In genomic region chr14:23168246-23168645, GRCh38 we compare ENCODE assay signal across 1 cellular context.
TF ChIP-seq lines count a peak whose summit lies in the region.

No MANE protein-coding gene starts in this region.

TF ChIP-seq in SK-N-SH treated with all-trans-retinoic acid at 6 μM for 48 hours, 23 proteins besides CTCF, POLR2A, EP300 and RAD21 (continued from another document):
- TF ChIP-seq, protein P1, sequence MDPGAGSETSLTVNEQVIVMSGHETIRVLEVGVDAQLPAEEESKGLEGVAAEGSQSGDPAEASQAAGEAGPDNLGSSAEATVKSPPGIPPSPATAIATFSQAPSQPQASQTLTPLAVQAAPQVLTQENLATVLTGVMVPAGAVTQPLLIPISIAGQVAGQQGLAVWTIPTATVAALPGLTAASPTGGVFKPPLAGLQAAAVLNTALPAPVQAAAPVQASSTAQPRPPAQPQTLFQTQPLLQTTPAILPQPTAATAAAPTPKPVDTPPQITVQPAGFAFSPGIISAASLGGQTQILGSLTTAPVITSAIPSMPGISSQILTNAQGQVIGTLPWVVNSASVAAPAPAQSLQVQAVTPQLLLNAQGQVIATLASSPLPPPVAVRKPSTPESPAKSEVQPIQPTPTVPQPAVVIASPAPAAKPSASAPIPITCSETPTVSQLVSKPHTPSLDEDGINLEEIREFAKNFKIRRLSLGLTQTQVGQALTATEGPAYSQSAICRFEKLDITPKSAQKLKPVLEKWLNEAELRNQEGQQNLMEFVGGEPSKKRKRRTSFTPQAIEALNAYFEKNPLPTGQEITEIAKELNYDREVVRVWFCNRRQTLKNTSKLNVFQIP (CRISPR knock-in tag; IDR thresholded peaks at IDR 0.05; ENCODE audit: borderline replicate concordance, low read depth) = no peak
- TF ChIP-seq, protein P2, sequence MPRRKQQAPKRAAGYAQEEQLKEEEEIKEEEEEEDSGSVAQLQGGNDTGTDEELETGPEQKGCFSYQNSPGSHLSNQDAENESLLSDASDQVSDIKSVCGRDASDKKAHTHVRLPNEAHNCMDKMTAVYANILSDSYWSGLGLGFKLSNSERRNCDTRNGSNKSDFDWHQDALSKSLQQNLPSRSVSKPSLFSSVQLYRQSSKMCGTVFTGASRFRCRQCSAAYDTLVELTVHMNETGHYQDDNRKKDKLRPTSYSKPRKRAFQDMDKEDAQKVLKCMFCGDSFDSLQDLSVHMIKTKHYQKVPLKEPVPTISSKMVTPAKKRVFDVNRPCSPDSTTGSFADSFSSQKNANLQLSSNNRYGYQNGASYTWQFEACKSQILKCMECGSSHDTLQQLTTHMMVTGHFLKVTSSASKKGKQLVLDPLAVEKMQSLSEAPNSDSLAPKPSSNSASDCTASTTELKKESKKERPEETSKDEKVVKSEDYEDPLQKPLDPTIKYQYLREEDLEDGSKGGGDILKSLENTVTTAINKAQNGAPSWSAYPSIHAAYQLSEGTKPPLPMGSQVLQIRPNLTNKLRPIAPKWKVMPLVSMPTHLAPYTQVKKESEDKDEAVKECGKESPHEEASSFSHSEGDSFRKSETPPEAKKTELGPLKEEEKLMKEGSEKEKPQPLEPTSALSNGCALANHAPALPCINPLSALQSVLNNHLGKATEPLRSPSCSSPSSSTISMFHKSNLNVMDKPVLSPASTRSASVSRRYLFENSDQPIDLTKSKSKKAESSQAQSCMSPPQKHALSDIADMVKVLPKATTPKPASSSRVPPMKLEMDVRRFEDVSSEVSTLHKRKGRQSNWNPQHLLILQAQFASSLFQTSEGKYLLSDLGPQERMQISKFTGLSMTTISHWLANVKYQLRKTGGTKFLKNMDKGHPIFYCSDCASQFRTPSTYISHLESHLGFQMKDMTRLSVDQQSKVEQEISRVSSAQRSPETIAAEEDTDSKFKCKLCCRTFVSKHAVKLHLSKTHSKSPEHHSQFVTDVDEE (CRISPR knock-in tag; IDR thresholded peaks at IDR 0.05) = no peak
- no peak for TF ChIP-seq BACH2 (CRISPR knock-in tag; IDR thresholded peaks at IDR 0.05; ENCODE audit: borderline replicate concordance)
- TF ChIP-seq, protein P3, sequence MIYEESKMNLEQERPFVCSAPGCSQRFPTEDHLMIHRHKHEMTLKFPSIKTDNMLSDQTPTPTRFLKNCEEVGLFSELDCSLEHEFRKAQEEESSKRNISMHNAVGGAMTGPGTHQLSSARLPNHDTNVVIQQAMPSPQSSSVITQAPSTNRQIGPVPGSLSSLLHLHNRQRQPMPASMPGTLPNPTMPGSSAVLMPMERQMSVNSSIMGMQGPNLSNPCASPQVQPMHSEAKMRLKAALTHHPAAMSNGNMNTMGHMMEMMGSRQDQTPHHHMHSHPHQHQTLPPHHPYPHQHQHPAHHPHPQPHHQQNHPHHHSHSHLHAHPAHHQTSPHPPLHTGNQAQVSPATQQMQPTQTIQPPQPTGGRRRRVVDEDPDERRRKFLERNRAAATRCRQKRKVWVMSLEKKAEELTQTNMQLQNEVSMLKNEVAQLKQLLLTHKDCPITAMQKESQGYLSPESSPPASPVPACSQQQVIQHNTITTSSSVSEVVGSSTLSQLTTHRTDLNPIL (CRISPR knock-in tag; IDR thresholded peaks at IDR 0.05; ENCODE audit: low read depth) = no peak
- no peak for TF ChIP-seq CSDC2 (CRISPR knock-in tag; IDR thresholded peaks at IDR 0.05)
